In genomic region chr21:43318841-43319781, GRCh38 we compare ENCODE assay signal across 10 cellular contexts.
DNase-seq lines count a peak whose midpoint lies in the region; ATAC-seq lines count a peak whose summit lies in the region.
"Had no signal": no experiment of that assay in that cellular context is flagged by ENCODE, and none has a peak within 500 bp of the region (broad histone marks: within the 10 kb centered on the region; RNA-seq: fewer than 3 reads in every experiment).

No MANE protein-coding gene starts in this region.

- intact Hi-C loops in Right ventricle myocardium superior (cut with DNase I) (no loop called here), cardiac septum (cut with DNase I) (no loop called here)

- DNase-seq in Right ventricle myocardium superior (no peak), cardiac septum (ENCODE audit: low spot score) (no peak), SHP77 treated with DMSO at 0.1 percent for 48 hours (lab: John Stamatoyannopoulos, UW) (peak; percentile 81), hepatic stellate cell (ENCODE audit: low spot score) (peak; percentile 92), AG08396 (ENCODE audit: low spot score) (no peak), NCI-H146 (lab: John Stamatoyannopoulos, UW) (no peak)
- DNase-seq in activated CD4-positive, alpha-beta T cell treated with anti-CD3 and anti-CD28 coated beads, Interleukin-2, amount 50 U/mL, for 4 hours = no peak
- DNase-seq: CD4-positive, CD25-positive, alpha-beta regulatory T cell had no signal

- ATAC-seq in Right ventricle myocardium superior (ENCODE audit: poor library complexity) (peak; percentile 14), GM18520 (IDR thresholded peaks at IDR 0.05; ENCODE audit: unreplicated experiment) (no peak)
- ATAC-seq: left lobe of liver had no signal

Comparison
In these comparisons a context has a peak if more than half of its experiments do, and no peak if none do; other contexts are left out.
1. DNase-seq: peak in SHP77 treated with DMSO at 0.1 percent for 48 hours (single experiment) and hepatic stellate cell (single experiment); none in Right ventricle myocardium superior (single experiment), cardiac septum (single experiment), activated CD4-positive, alpha-beta T cell treated with anti-CD3 and anti-CD28 coated beads, Interleukin-2, amount 50 U/mL, for 4 hours (0 of 2), AG08396 (single experiment) and NCI-H146 (single experiment).